Comparison of ENCODE assay signal across 8 cellular contexts in the genomic region with DNA sequence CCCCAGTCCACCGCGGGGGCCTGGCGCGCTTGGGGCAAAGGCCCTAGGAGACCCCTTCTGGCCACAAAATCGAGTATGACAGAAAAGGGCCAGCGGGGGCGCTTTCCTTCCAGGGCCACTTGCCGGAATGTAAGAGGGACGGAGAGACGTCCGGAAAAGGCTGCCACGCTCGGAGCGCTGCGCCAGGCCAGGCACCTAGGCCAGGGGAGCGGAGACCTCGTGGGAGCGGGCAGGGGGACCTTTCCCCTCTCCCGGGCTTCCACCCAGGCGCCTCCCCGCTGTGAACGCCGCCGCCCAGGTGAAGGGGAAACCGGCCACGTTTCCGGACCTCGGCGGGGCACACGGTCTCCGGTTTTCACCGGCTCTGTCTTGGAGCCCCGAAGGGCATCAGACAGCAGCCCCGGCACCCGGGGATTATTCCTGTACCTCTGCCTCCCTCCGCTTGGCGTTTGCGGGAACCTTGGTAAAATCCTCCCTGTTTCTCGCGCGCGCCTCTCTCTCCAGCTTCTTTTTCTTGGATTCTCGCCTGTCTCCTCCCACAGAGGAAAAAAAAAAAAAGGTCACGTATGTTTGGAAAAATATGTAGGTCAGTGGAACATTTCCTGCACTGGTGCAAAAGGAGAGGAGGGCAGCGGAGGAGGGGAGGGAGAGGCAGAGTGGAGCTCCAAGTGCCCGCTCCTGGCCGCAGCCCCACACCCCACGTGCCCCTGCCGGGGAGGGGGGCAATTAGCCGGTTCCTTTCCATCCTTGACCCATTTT. TPM values are rescaled to one million over a fixed set of nuclear protein-coding genes. Genes with fewer than 3 reads are reported as not detected.
DNase-seq lines count a peak whose midpoint lies in the region; ATAC-seq and TF ChIP-seq lines count a peak whose summit lies in the region.

No MANE protein-coding gene starts in this region.

- DNase-seq in GM13976 (ENCODE audit: low spot score) (peak; percentile 45), SW 1271 (lab: John Stamatoyannopoulos, UW) (peak; percentile 56 to 70), dedifferentiated amniotic fluid mesenchymal stem cell (ENCODE audit: extremely low spot score) (peak; percentile 73), left kidney (ENCODE audit: low read depth, low spot score) (peak; percentile 83), natural killer cell (no peak)
- DNase-seq in stimulated activated naive CD8-positive, alpha-beta T cell treated with anti-CD3 and anti-CD28 coated beads, Interleukin-15, Interleukin-2, amounts not matched to agents 100 U/mL and 50 U/mL, for 24 hours, result peak; percentile 39

- no peaks in the 10 kb centered on the region for H3K9me3 Mint-ChIP-seq in natural killer cell

- no peak for ATAC-seq in stimulated activated naive CD8-positive, alpha-beta T cell treated with anti-CD3 and anti-CD28 coated beads, Interleukin-15, Interleukin-2, amounts not matched to agents 100 U/mL and 50 U/mL, for 24 hours
- ATAC-seq in natural killer cell, result no peak
- no peak for ATAC-seq in HG02623 (IDR thresholded peaks at IDR 0.05; ENCODE audit: unreplicated experiment)
- ATAC-seq in GM19395 (IDR thresholded peaks at IDR 0.05; ENCODE audit: unreplicated experiment), result no peak

- TF ChIP-seq CTCF in GM13976 (IDR thresholded peaks at IDR 0.05; ENCODE audit: borderline replicate concordance, control extremely low read depth, extremely low read depth, insufficient read depth, missing control alignments) (no peak), natural killer cell (IDR thresholded peaks at IDR 0.05) (no peak)

- intact Hi-C loops in natural killer cell (cut with micrococcal nuclease), result no loop called here

- H3K27ac Mint-ChIP-seq in natural killer cell, result no peak overlapping the region

- H3K4me1 Mint-ChIP-seq in natural killer cell, result peaks cover 0 to 6% of the 10 kb centered on the region in 2 donors

- H3K36me3 Mint-ChIP-seq in natural killer cell, result no peaks in the 10 kb centered on the region

- no peak overlapping the region for H3K4me3 Mint-ChIP-seq in natural killer cell

- in situ Hi-C loops in GM13976 (cut with MboI; ENCODE audit: low sequenced_read_pairs, unreplicated experiment), result no loop called here

- H3K27me3 Mint-ChIP-seq in natural killer cell (ENCODE audit: low read depth in 2 of 2), result peaks cover 54 to 79% of the 10 kb centered on the region in 2 donors

RNA-seq across cellular contexts. Expression of gene NPAS2, which starts 1.2 kb away (rescaled TPM):
- not detected for total RNA-seq in natural killer cell
